ENCODE assay signal across 1 cellular context in genomic region chr1:10388387-10388715, GRCh38.
TF ChIP-seq lines count a peak whose summit lies in the region.

No MANE protein-coding gene starts in this region.

TF ChIP-seq in HEK293T, 16 proteins besides CTCF, POLR2A, EP300 and RAD21 (continued from another document):
- no peak for TF ChIP-seq LEF1 (IDR thresholded peaks at IDR 0.05; ENCODE audit: borderline replicate concordance)
